Comparison of ENCODE assay signal across 10 cellular contexts in genomic region chr9:133509179-133510083, GRCh38. TPM values are rescaled to one million over a fixed set of nuclear protein-coding genes. Genes with fewer than 3 reads are reported as not detected.
A peak's percentile ranks its signal among the peaks of the same experiment; 100 is the strongest.
DNase-seq lines count a peak whose midpoint lies in the region; ATAC-seq, FAIRE-seq and TF ChIP-seq lines count a peak whose summit lies in the region.
"Had no signal": no experiment of that assay in that cellular context is flagged by ENCODE, and none has a peak within 500 bp of the region (broad histone marks: within the 10 kb centered on the region; RNA-seq: fewer than 3 reads in every experiment).

No MANE protein-coding gene starts in this region.

- intact Hi-C loops in dorsolateral prefrontal cortex (cut with DNase I) = loop anchor here in 1 of 2 donors (2.0 kb wide), 2 partner anchors 25 to 63 kb away; partner anchors contain the start of gene ADAMTSL2

- ATAC-seq in HG03378 (IDR thresholded peaks at IDR 0.05; ENCODE audit: unreplicated experiment) = no peak

- H3K27ac ChIP-seq in dorsolateral prefrontal cortex = peak overlapping the region in 58 of 59 donors; percentile 1 to 93 (median 77)
- H3K27ac ChIP-seq: 22Rv1, epithelial cell of prostate had no signal

- H3K36me3 Mint-ChIP-seq in osteocyte (ENCODE audit: unreplicated experiment) = no peaks in the 10 kb centered on the region

- H3K9me3 Mint-ChIP-seq in osteocyte (ENCODE audit: unreplicated experiment) = no peaks in the 10 kb centered on the region

- DNase-seq in DMS 273 (lab: John Stamatoyannopoulos, UW; ENCODE audit: unreplicated experiment) (peak; percentile 34), DMS 273 treated with DMSO at 0.1 percent for 48 hours (lab: John Stamatoyannopoulos, UW) (no peak), NCI-H510A treated with DMSO at 0.1 percent for 48 hours (lab: John Stamatoyannopoulos, UW) (peak; percentile 98), dorsolateral prefrontal cortex (peak in 4 of 10 donors; percentile 29 to 66 (median 56)), osteocyte (ENCODE audit: extremely low spot score, unreplicated experiment) (no peak), D721Med (ENCODE audit: insufficient read length, low spot score) (no peak), GOT3 (lab: John Stamatoyannopoulos, UW) (no peak)

- peak overlapping the region; percentile 44 for H3K4me3 Mint-ChIP-seq in osteocyte (ENCODE audit: unreplicated experiment)

- peak overlapping the region in 26 of 59 donors; percentile 2 to 50 (median 15) for H3K4me3 ChIP-seq in dorsolateral prefrontal cortex

- FAIRE-seq in D721Med (lab: Jason Lieb, UNC) = no peak

- H3K27me3 Mint-ChIP-seq in osteocyte (ENCODE audit: unreplicated experiment) = no peaks in the 10 kb centered on the region

- H3K4me1 Mint-ChIP-seq in osteocyte (ENCODE audit: unreplicated experiment) = peaks cover 59% of the 10 kb centered on the region

- H3K27me3 ChIP-seq in dorsolateral prefrontal cortex = no peaks in the 10 kb centered on the region

- H3K27ac Mint-ChIP-seq in osteocyte (ENCODE audit: unreplicated experiment) = peak overlapping the region; percentile 76

- TF ChIP-seq CTCF in dorsolateral prefrontal cortex (IDR thresholded peaks at IDR 0.05 in 54 of 56, conservative IDR thresholded peaks at IDR 0.05 in 2 of 56; ENCODE audit: low read depth in 1 of 56, partially characterized antibody in 56 of 56) (peak in 20 of 56 donors; percentile 9 to 52 (median 24)), osteocyte (IDR thresholded peaks at IDR 0.05) (peak; percentile 18), D721Med (IDR thresholded peaks at IDR 0.05; ENCODE audit: insufficient read depth, missing control alignments) (no peak)

RNA-seq across cellular contexts. Expression of gene MYMK, which starts 15.3 kb away (rescaled TPM):
- total RNA-seq in dorsolateral prefrontal cortex (1 to 10 TPM in 5 of 120 experiments, under 1 TPM in 14, not detected in 101; 0.39 to 3.1 (median 0.75) TPM), osteocyte (not detected in 2 replicates)

RNA-seq across cellular contexts. Expression of gene ADAMTSL2, which starts 25.1 kb away (rescaled TPM):
- total RNA-seq in dorsolateral prefrontal cortex (10 to 100 TPM in 118 of 120 experiments, 1 to 10 TPM in 2; 9.6 to 24.0 (median 15.4) TPM), osteocyte (0.10 and 0.11 TPM in 2 replicates)

RNA-seq across cellular contexts. Expression of gene SLC2A6, which starts 30.5 kb away (rescaled TPM):
- total RNA-seq in dorsolateral prefrontal cortex = 10 to 100 TPM; 14.8 to 39.2 (median 25.7) TPM
- total RNA-seq in osteocyte = 8.0 and 8.4 TPM in 2 replicates

RNA-seq across cellular contexts. Expression of gene CACFD1, which starts 49.7 kb away (rescaled TPM):
- 10 to 100 TPM; 12.0 to 29.6 (median 18.7) TPM for total RNA-seq in dorsolateral prefrontal cortex
- 28.9 and 29.3 TPM in 2 replicates for total RNA-seq in osteocyte

Comparison
In these comparisons a context has a peak if more than half of its experiments do, and no peak if none do; other contexts are left out.
1. DNase-seq: peak in DMS 273 (single experiment) and NCI-H510A treated with DMSO at 0.1 percent for 48 hours (single experiment); none in DMS 273 treated with DMSO at 0.1 percent for 48 hours (single experiment), osteocyte (single experiment), D721Med (single experiment) and GOT3 (single experiment).